17 cellular contexts compared by ENCODE assay signal in genomic region chr17:78966123-78966813, GRCh38. TPM values are rescaled to one million over a fixed set of nuclear protein-coding genes. Genes with fewer than 3 reads are reported as not detected.
A peak's percentile ranks its signal among the peaks of the same experiment; 100 is the strongest.
DNase-seq lines count a peak whose midpoint lies in the region; ATAC-seq and TF ChIP-seq lines count a peak whose summit lies in the region.
"Had no signal": no experiment of that assay in that cellular context is flagged by ENCODE, and none has a peak within 500 bp of the region (broad histone marks: within the 10 kb centered on the region; RNA-seq: fewer than 3 reads in every experiment).

No MANE protein-coding gene starts in this region.

- H2BK12ac ChIP-seq in trophoblast cell (ENCODE audit: low read length): no peak overlapping the region

- no peak overlapping the region for H4K5ac ChIP-seq in IMR-90 (ENCODE audit: low read depth, low read length)

- no peak overlapping the region for H3K4ac ChIP-seq in IMR-90 (ENCODE audit: low read depth, low read length)
- no peak overlapping the region for H3K4ac ChIP-seq in trophoblast cell (ENCODE audit: low read depth, low read length)

- H3K79me1 ChIP-seq in IMR-90 (ENCODE audit: low read depth in 1 of 2, low read length in 2 of 2): peaks cover 0 to 17% of the 10 kb centered on the region in 2 experiments; a peak in 2 of 4 replicates
- H3K79me1 ChIP-seq in trophoblast cell (ENCODE audit: low read length): peaks cover 5% of the 10 kb centered on the region

- no peak overlapping the region for H3K27ac Mint-ChIP-seq in glutamatergic neuron (ENCODE audit: unreplicated experiment)

- H3K23ac ChIP-seq in IMR-90 (ENCODE audit: low read depth, low read length): no peak overlapping the region
- H3K23ac ChIP-seq in trophoblast cell (ENCODE audit: low read length): no peak overlapping the region

- H2AK9ac ChIP-seq in IMR-90 (replicated peaks; ENCODE audit: low read depth, low read length, poor library complexity): no peak overlapping the region

- H2BK20ac ChIP-seq in IMR-90 (ENCODE audit: low read depth, low read length): no peak overlapping the region

- H2BK15ac ChIP-seq in IMR-90 (ENCODE audit: low read depth, low read length): no peak overlapping the region

- H3K9me3 Mint-ChIP-seq in glutamatergic neuron (ENCODE audit: unreplicated experiment): peaks cover 2% of the 10 kb centered on the region

- H3K9ac ChIP-seq in IMR-90 (ENCODE audit: low read depth, low read length) (no peak overlapping the region), trophoblast cell (ENCODE audit: low read length) (no peak overlapping the region)

- H3K4me1 ChIP-seq in IMR-90 (ENCODE audit: control insufficient read depth, insufficient read depth, low read length): peaks cover 2% of the 10 kb centered on the region; the same call in 1 of the 2 replicates
- H3K4me1 ChIP-seq in trophoblast cell (ENCODE audit: control insufficient read depth in 1 of 2, insufficient read depth in 2 of 2, low read length in 2 of 2): peaks cover 14 to 16% of the 10 kb centered on the region in 2 experiments
- peaks cover 4 to 23% (median 6%) of the 10 kb centered on the region in 3 donors for H3K4me1 ChIP-seq in esophagus squamous epithelium

- no peak for TF ChIP-seq RAD21 in IMR-90 (IDR thresholded peaks at IDR 0.05; ENCODE audit: low read length)

- H2BK120ac ChIP-seq in IMR-90 (ENCODE audit: low read depth, low read length) (no peak overlapping the region), trophoblast cell (ENCODE audit: insufficient read depth, low read length, poor library complexity) (no peak overlapping the region)

- no peak overlapping the region for H3K27ac ChIP-seq in IMR-90 (ENCODE audit: insufficient read depth, low read length)
- no peak overlapping the region for H3K27ac ChIP-seq in trophoblast cell (ENCODE audit: low read depth, low read length)
- H3K27ac ChIP-seq in esophagus squamous epithelium: no peak overlapping the region
- H3K27ac ChIP-seq: 22Rv1, Peyer's patch had no signal

- CTCF ChIA-PET in IMR-90 (lab: Yijun Ruan, JAX): no interaction called here

- H4K20me1 ChIP-seq in IMR-90 (ENCODE audit: insufficient read depth, low read length): peaks cover 5% of the 10 kb centered on the region; the same call in 1 of the 2 replicates

- H3K4me1 Mint-ChIP-seq in glutamatergic neuron (ENCODE audit: low read depth, unreplicated experiment): peaks cover 14% of the 10 kb centered on the region

- dilution Hi-C loops in IMR-90 (cut with HindIII; ENCODE audit: low sequenced_read_pairs, unreplicated experiment): no loop called here

- H4K91ac ChIP-seq in IMR-90 (ENCODE audit: insufficient read depth, low read depth, low read length): no peak overlapping the region
- no peak overlapping the region for H4K91ac ChIP-seq in trophoblast cell (ENCODE audit: low read depth, low read length)

- H3K56ac ChIP-seq in IMR-90 (ENCODE audit: extremely low read depth, insufficient read depth, low read length): no peak overlapping the region

- DNase-seq in Right ventricle myocardium inferior (ENCODE audit: missing footprints) (peak; percentile 70), left ventricle myocardium superior (no peak), IMR-90 (no peak), glutamatergic neuron (no peak), trophoblast cell (peak in 1 of 2 donors; percentile 48), esophagus squamous epithelium (lab: John Stamatoyannopoulos, UW) (no peak), HPDE6-E6E7 (ENCODE audit: extremely low spot score) (no peak)
- no peak for DNase-seq in activated CD8-positive, alpha-beta memory T cell treated with anti-CD3 and anti-CD28 coated beads, Interleukin-2, amount 50 U/mL, for 48 hours
- DNase-seq: DND-41, GDM1, Karpas-422, MG63, NCI-H1092 treated with DMSO at 0.1 percent for 48 hours, NCI-H524 treated with DMSO at 0.1 percent for 48 hours, Peyer's patch had no signal

- WGBS in IMR-90 (ENCODE audit: extremely low coverage in 2 of 2, insufficient read length in 1 of 2), 2 experiments: 84% methylated on average over 22 of the region's 26 CpGs; no CpG with 5 or more reads in 1 of the 2 experiments
- WGBS in trophoblast cell (ENCODE audit: extremely low coverage, insufficient coverage, insufficient read length): no CpG with 5 or more reads among the region's 26 CpGs
- WGBS in esophagus squamous epithelium, 2 donors: 68 to 75% methylated on average over 16 to 21 of the region's 26 CpGs

- H3K14ac ChIP-seq in IMR-90 (replicated peaks; ENCODE audit: low read depth, low read length): no peak overlapping the region
- no peak overlapping the region for H3K14ac ChIP-seq in trophoblast cell (ENCODE audit: low read length)

- no peak overlapping the region for H4K12ac ChIP-seq in trophoblast cell (ENCODE audit: low read depth, low read length)

- no peak overlapping the region for H2BK5ac ChIP-seq in IMR-90 (ENCODE audit: low read depth, low read length, poor library complexity, severe bottlenecking)
- H2BK5ac ChIP-seq in trophoblast cell (ENCODE audit: low read depth, low read length, poor library complexity): no peak overlapping the region

- H3K27me3 Mint-ChIP-seq in glutamatergic neuron (ENCODE audit: unreplicated experiment): peaks cover 9% of the 10 kb centered on the region

- no peaks in the 10 kb centered on the region for H3K9me3 ChIP-seq in IMR-90 (ENCODE audit: control insufficient read depth, insufficient read depth, low read length)
- H3K9me3 ChIP-seq in trophoblast cell (ENCODE audit: insufficient read depth, low read depth, low read length): no peaks in the 10 kb centered on the region
- H3K9me3 ChIP-seq in esophagus squamous epithelium: no peaks in the 10 kb centered on the region
- H3K9me3 ChIP-seq: MG63, Peyer's patch had no signal

- no peak overlapping the region for H3K4me2 ChIP-seq in IMR-90 (ENCODE audit: low read depth, low read length)
- no peak overlapping the region for H3K4me2 ChIP-seq in trophoblast cell (ENCODE audit: low read length)

- TF ChIP-seq CTCF in IMR-90 (conservative IDR thresholded peaks at IDR 0.05; ENCODE audit: low read depth, low read length): no peak
- no peak for TF ChIP-seq CTCF in glutamatergic neuron (IDR thresholded peaks at IDR 0.05; ENCODE audit: partially characterized antibody, unreplicated experiment)
- TF ChIP-seq CTCF in esophagus squamous epithelium (IDR thresholded peaks at IDR 0.05): no peak

- POLR2A ChIA-PET in IMR-90 (lab: Charles Lee; ENCODE audit: unreplicated experiment): interaction anchor here (0.8 kb wide), 1 partner anchor 33 kb away, joined by 5 read pairs; no protein-coding TSS in a partner anchor

- no peaks in the 10 kb centered on the region for H3K36me3 Mint-ChIP-seq in glutamatergic neuron (ENCODE audit: unreplicated experiment)

- H3K4me3 Mint-ChIP-seq in glutamatergic neuron (ENCODE audit: unreplicated experiment): peak overlapping the region; percentile 25

- in situ Hi-C loops in IMR-90 (cut with MboI; ENCODE audit: low sequenced_read_pairs): loop anchor here (5.0 to 25.0 kb wide), 2 partner anchors 104 to 479 kb away; no protein-coding TSS in a partner anchor

- H3K27me3 ChIP-seq in IMR-90 (ENCODE audit: control insufficient read depth, insufficient read depth, low read length): no peaks in the 10 kb centered on the region
- no peaks in the 10 kb centered on the region for H3K27me3 ChIP-seq in trophoblast cell (ENCODE audit: insufficient read depth, low read length)
- H3K27me3 ChIP-seq in esophagus squamous epithelium: no peaks in the 10 kb centered on the region
- H3K27me3 ChIP-seq: MG63, Peyer's patch had no signal

- intact Hi-C loops in Right ventricle myocardium inferior (cut with DNase I): no loop called here
- intact Hi-C loops in left ventricle myocardium superior (cut with micrococcal nuclease): no loop called here
- intact Hi-C loops in IMR-90 (cut with micrococcal nuclease): no loop called here
- intact Hi-C loops in esophagus squamous epithelium (cut with DNase I): no loop called here

- ATAC-seq in Right ventricle myocardium inferior (no peak), left ventricle myocardium superior (no peak), IMR-90 (ENCODE audit: low read depth) (no peak)
- ATAC-seq: GM12878 had no signal

- H4K8ac ChIP-seq in IMR-90 (ENCODE audit: low read depth in 2 of 2, low read length in 2 of 2): no peak overlapping the region
- H4K8ac ChIP-seq in trophoblast cell (ENCODE audit: low read depth, low read length): no peak overlapping the region

- no TSS peak for BruUV-seq in IMR-90 (replicated peaks; lab: Mats Ljungman, UMichigan)

- no peak overlapping the region for H2AFZ ChIP-seq in IMR-90 (replicated peaks; ENCODE audit: low read length, poor library complexity)
- no peak overlapping the region for H2AFZ ChIP-seq in trophoblast cell (ENCODE audit: insufficient read depth, low read length, poor library complexity)

- H3K4me3 ChIP-seq in IMR-90 (ENCODE audit: insufficient read depth, low read depth, low read length): no peak overlapping the region
- peak overlapping the region; percentile 6 for H3K4me3 ChIP-seq in trophoblast cell (ENCODE audit: low read depth, low read length)
- H3K4me3 ChIP-seq in esophagus squamous epithelium: no peak overlapping the region
- H3K4me3 ChIP-seq: GM12878, MG63, Peyer's patch had no signal

- H2AK5ac ChIP-seq in IMR-90 (ENCODE audit: low read depth, low read length) (0 out of 2 replicates have a peak overlapping the region, but pooled peaks have one; percentile 14), trophoblast cell (ENCODE audit: low read length) (no peak overlapping the region)

- H3K79me2 ChIP-seq in trophoblast cell (ENCODE audit: control insufficient read depth, insufficient read depth, low read length, poor library complexity): no peaks in the 10 kb centered on the region

- H3K9me1 ChIP-seq in IMR-90 (ENCODE audit: insufficient read depth, low read length): no peaks in the 10 kb centered on the region

- peaks cover 17% of the 10 kb centered on the region; the same call in 1 of the 2 replicates for H3K36me3 ChIP-seq in IMR-90 (ENCODE audit: control insufficient read depth, insufficient read depth, low read length)
- H3K36me3 ChIP-seq in trophoblast cell (ENCODE audit: control insufficient read depth in 1 of 2, insufficient read depth in 2 of 2, low read length in 2 of 2): no peaks in the 10 kb centered on the region
- H3K36me3 ChIP-seq in esophagus squamous epithelium: peaks cover 0 to 37% (median 0%) of the 10 kb centered on the region in 3 donors

- H3K18ac ChIP-seq in IMR-90 (ENCODE audit: low read depth, low read length): no peak overlapping the region
- H3K18ac ChIP-seq in trophoblast cell (ENCODE audit: low read length): no peak overlapping the region

- TF ChIP-seq POLR2A in IMR-90 (IDR thresholded peaks at IDR 0.05; ENCODE audit: low read depth, low read length): no peak
- no peak for TF ChIP-seq POLR2A in esophagus squamous epithelium (IDR thresholded peaks at IDR 0.05)

RNA-seq across cellular contexts. Expression of gene LGALS3BP, which starts 13.5 kb away (rescaled TPM):
- 611 TPM for total RNA-seq in Right ventricle myocardium inferior
- total RNA-seq in left ventricle myocardium superior: 822 TPM
- total RNA-seq in IMR-90 (2012; rRNA removed): 33.7 and 34.7 TPM in 2 replicates
- 249 and 273 TPM in 2 replicates for polyA plus RNA-seq in IMR-90 (2012; rRNA removed)
- 146 and 259 TPM in 2 replicates for polyA plus RNA-seq in IMR-90 (2012; cell fraction: cytosol; rRNA removed)
- polyA plus RNA-seq in IMR-90 (2012; cell fraction: nucleus; rRNA removed; ENCODE audit: low replicate concordance): 165 and 308 TPM in 2 replicates
- 30.3 TPM for total RNA-seq in glutamatergic neuron (ENCODE audit: unreplicated experiment)
- 9.1 and 9.3 TPM in 2 replicates for polyA plus RNA-seq in trophoblast cell (2013)
- total RNA-seq in esophagus squamous epithelium: 100 to 1,000 TPM; 172 to 414 (median 262) TPM

RNA-seq across cellular contexts. Expression of gene TIMP2, which starts 41.1 kb away (rescaled TPM):
- 138 TPM for total RNA-seq in Right ventricle myocardium inferior
- total RNA-seq in left ventricle myocardium superior: 132 TPM
- total RNA-seq in IMR-90 (2012; rRNA removed): 43.9 and 48.6 TPM in 2 replicates
- polyA plus RNA-seq in IMR-90 (2012; rRNA removed): 352 and 416 TPM in 2 replicates
- 411 and 495 TPM in 2 replicates for polyA plus RNA-seq in IMR-90 (2012; cell fraction: cytosol; rRNA removed)
- polyA plus RNA-seq in IMR-90 (2012; cell fraction: nucleus; rRNA removed; ENCODE audit: low replicate concordance): 193 and 240 TPM in 2 replicates
- 121 TPM for total RNA-seq in glutamatergic neuron (ENCODE audit: unreplicated experiment)
- polyA plus RNA-seq in trophoblast cell (2013): 53.1 and 56.6 TPM in 2 replicates
- total RNA-seq in esophagus squamous epithelium: 100 to 1,000 TPM in 1 of 4 donors, 10 to 100 TPM in 2, 1 to 10 TPM in 1; 6.1 to 154 (median 28.2) TPM

RNA-seq across cellular contexts. Expression of gene CANT1, which starts 43.3 kb away (rescaled TPM):
- 31.1 TPM for total RNA-seq in Right ventricle myocardium inferior
- 28.2 TPM for total RNA-seq in left ventricle myocardium superior
- 50.0 and 51.8 TPM in 2 replicates for total RNA-seq in IMR-90 (2012; rRNA removed)
- polyA plus RNA-seq in IMR-90 (2012; rRNA removed): 73.4 and 90.7 TPM in 2 replicates
- 61.1 and 63.0 TPM in 2 replicates for polyA plus RNA-seq in IMR-90 (2012; cell fraction: cytosol; rRNA removed)
- polyA plus RNA-seq in IMR-90 (2012; cell fraction: nucleus; rRNA removed; ENCODE audit: low replicate concordance): 33.7 and 43.7 TPM in 2 replicates
- total RNA-seq in glutamatergic neuron (ENCODE audit: unreplicated experiment): 33.3 TPM
- 60.8 and 62.9 TPM in 2 replicates for polyA plus RNA-seq in trophoblast cell (2013)
- total RNA-seq in esophagus squamous epithelium: 10 to 100 TPM; 36.2 to 58.8 (median 38.3) TPM

RNA-seq across cellular contexts. Expression of gene C1QTNF1, which starts 57.7 kb away (rescaled TPM):
- total RNA-seq in Right ventricle myocardium inferior: 240 TPM
- total RNA-seq in left ventricle myocardium superior: 247 TPM
- 1.7 and 3.4 TPM in 2 replicates for total RNA-seq in IMR-90 (2012; rRNA removed)
- 8.4 and 9.0 TPM in 2 replicates for polyA plus RNA-seq in IMR-90 (2012; rRNA removed)
- polyA plus RNA-seq in IMR-90 (2012; cell fraction: cytosol; rRNA removed): 5.2 and 16.8 TPM in 2 replicates
- polyA plus RNA-seq in IMR-90 (2012; cell fraction: nucleus; rRNA removed; ENCODE audit: low replicate concordance): 7.4 and 9.5 TPM in 2 replicates
- total RNA-seq in glutamatergic neuron (ENCODE audit: unreplicated experiment): 0.15 TPM
- 11.5 and 12.7 TPM in 2 replicates for polyA plus RNA-seq in trophoblast cell (2013)
- total RNA-seq in esophagus squamous epithelium: 10 to 100 TPM in 2 of 4 donors, 1 to 10 TPM in 2; 2.7 to 20.4 (median 6.8) TPM
